14 cellular contexts compared by ENCODE assay signal in genomic region chr17:79392598-79392997, GRCh38.
"Had no signal": no experiment of that assay in that cellular context is flagged by ENCODE, and none has a peak within 500 bp of the region (broad histone marks: within the 10 kb centered on the region; RNA-seq: fewer than 3 reads in every experiment).

No MANE protein-coding gene starts in this region.

- DNase-seq: esophagus squamous epithelium had no signal

- H3K4me3 ChIP-seq: coronary artery, dorsolateral prefrontal cortex, esophagus squamous epithelium, gastroesophageal sphincter, heart right ventricle, left lung, lower lobe of right lung, mucosa of descending colon had no signal

- H3K27ac Mint-ChIP-seq: endodermal cell, mesothelial cell of epicardium, naive B cell had no signal

- H3K4me1 ChIP-seq: foreskin keratinocyte, left lung, lower lobe of right lung had no signal

- H3K36me3 Mint-ChIP-seq: mesothelial cell of epicardium, naive B cell had no signal

- H3K9me3 ChIP-seq: esophagus squamous epithelium, gastroesophageal sphincter, heart right ventricle, left lung, lower lobe of right lung, mucosa of descending colon had no signal

- H3K9me3 Mint-ChIP-seq: effector memory CD8-positive, alpha-beta T cell; endodermal cell; mesothelial cell of epicardium had no signal

- H3K4me3 Mint-ChIP-seq: effector memory CD8-positive, alpha-beta T cell; endodermal cell; mesothelial cell of epicardium; naive B cell had no signal

- H3K36me3 ChIP-seq: esophagus squamous epithelium, gastroesophageal sphincter, heart right ventricle, left lung, lower lobe of right lung had no signal

- H3K27ac ChIP-seq: coronary artery, epithelial cell of prostate, esophagus squamous epithelium, foreskin keratinocyte, gastroesophageal sphincter, heart right ventricle, left lung, lower lobe of right lung had no signal

- H3K4me1 Mint-ChIP-seq: endodermal cell, mesothelial cell of epicardium had no signal
